8 cellular contexts compared by ENCODE assay signal in genomic region chr7:108003591-108003935, GRCh38. TPM values are rescaled to one million over a fixed set of nuclear protein-coding genes. Genes with fewer than 3 reads are reported as not detected.
DNase-seq lines count a peak whose midpoint lies in the region; ATAC-seq and TF ChIP-seq lines count a peak whose summit lies in the region.

No MANE protein-coding gene starts in this region.

- BruUV-seq in Calu3 (replicated peaks; lab: Mats Ljungman, UMichigan) = no TSS peak

- DNase-seq in Calu3 (no peak), foreskin fibroblast (no peak), progenitor cell of endocrine pancreas (ENCODE audit: low spot score, unreplicated experiment) (no peak), NCI-H345 (lab: John Stamatoyannopoulos, UW) (no peak), adrenal gland (no peak)
- DNase-seq in effector CD8-positive, alpha-beta T cell (lab: John Stamatoyannopoulos, UW) = no peak

- ATAC-seq in GM19035 (IDR thresholded peaks at IDR 0.05; ENCODE audit: unreplicated experiment) = no peak

- H3K27ac Mint-ChIP-seq in Calu3 (ENCODE audit: unreplicated experiment) = peak overlapping the region; percentile 86
- H3K27ac Mint-ChIP-seq in progenitor cell of endocrine pancreas = peak overlapping the region; percentile 90

- peak overlapping the region; percentile 95 for H3K27ac ChIP-seq in VCaP
- peak overlapping the region in 2 of 5 donors; percentile 72 to 86 for H3K27ac ChIP-seq in adrenal gland

- no peak for TF ChIP-seq POLR2A in adrenal gland (IDR thresholded peaks at IDR 0.05)

- peaks cover 8% of the 10 kb centered on the region for H3K27me3 ChIP-seq in adrenal gland

- H3K4me3 ChIP-seq in foreskin fibroblast (ENCODE audit: low read depth in 1 of 2, low read length in 2 of 2) (peak overlapping the region; percentile 91 to 92), adrenal gland (peak overlapping the region in 2 of 4 donors; percentile 75 to 84)

- TF ChIP-seq CTCF in Calu3 (IDR thresholded peaks at IDR 0.05; ENCODE audit: unreplicated experiment) (no peak), VCaP (conservative IDR thresholded peaks at IDR 0.05) (no peak), foreskin fibroblast (IDR thresholded peaks at IDR 0.05; ENCODE audit: low read depth, low read length) (no peak), progenitor cell of endocrine pancreas (IDR thresholded peaks at IDR 0.05; ENCODE audit: unreplicated experiment) (no peak), adrenal gland (IDR thresholded peaks at IDR 0.05) (no peak)

- 42 to 48% (median 47%) methylated on average over 15 of the region's 15 CpGs for WGBS in adrenal gland, 4 donors

- no peaks in the 10 kb centered on the region for H3K9me3 ChIP-seq in adrenal gland (replicated peaks in 1 of 3)

- H3K36me3 Mint-ChIP-seq in Calu3 (ENCODE audit: insufficient read depth, unreplicated experiment) = peaks cover 42% of the 10 kb centered on the region
- H3K36me3 Mint-ChIP-seq in progenitor cell of endocrine pancreas (ENCODE audit: insufficient read depth) = peaks cover 2% of the 10 kb centered on the region

- H3K4me1 Mint-ChIP-seq in Calu3 (ENCODE audit: low read depth, unreplicated experiment) = peaks cover 49% of the 10 kb centered on the region
- H3K4me1 Mint-ChIP-seq in progenitor cell of endocrine pancreas (ENCODE audit: low read depth) = peaks cover 47% of the 10 kb centered on the region

- peaks cover 0 to 27% of the 10 kb centered on the region in 2 donors for H3K4me1 ChIP-seq in adrenal gland (replicated peaks in 1 of 2)

- no peaks in the 10 kb centered on the region for H3K27me3 Mint-ChIP-seq in Calu3 (ENCODE audit: unreplicated experiment)
- H3K27me3 Mint-ChIP-seq in progenitor cell of endocrine pancreas = no peaks in the 10 kb centered on the region

- peak overlapping the region; percentile 90 for H3K4me3 Mint-ChIP-seq in Calu3 (ENCODE audit: low read depth, unreplicated experiment)
- peak overlapping the region; percentile 90 for H3K4me3 Mint-ChIP-seq in progenitor cell of endocrine pancreas (ENCODE audit: low read depth)

- intact Hi-C loops in Calu3 (cut with micrococcal nuclease; ENCODE audit: unreplicated experiment) = loop anchor here (5.0 kb wide), 1 partner anchor 94 kb away; no protein-coding TSS in a partner anchor
- intact Hi-C loops in adrenal gland (cut with DNase I) = loop anchor here in 1 of 2 donors (10.0 kb wide), 1 partner anchor 109 kb away; the partner anchor contains the start of gene DLD

- no peaks in the 10 kb centered on the region for H3K36me3 ChIP-seq in adrenal gland (replicated peaks in 1 of 2)

- CTCF ChIA-PET in Calu3 (lab: Charles Lee) = interaction anchor here (1.4 kb wide), 1 partner anchor 9 kb away, joined by 4 read pairs; no protein-coding TSS in a partner anchor

- H3K9me3 Mint-ChIP-seq in Calu3 (ENCODE audit: low read depth, unreplicated experiment) (peaks cover 2% of the 10 kb centered on the region), progenitor cell of endocrine pancreas (ENCODE audit: low read depth) (no peaks in the 10 kb centered on the region)

RNA-seq across cellular contexts. Expression of gene LAMB1, which starts 0.6 kb away (rescaled TPM):
- total RNA-seq in Calu3 (2022) (181 and 240 TPM in 2 replicates), progenitor cell of endocrine pancreas (275 and 307 TPM in 2 replicates), adrenal gland (100 to 1,000 TPM in 1 of 8 donors, 10 to 100 TPM in 7; 48.6 to 114 (median 85.6) TPM)
- polyA plus RNA-seq in adrenal gland = 100 to 1,000 TPM in 2 of 3 donors, 10 to 100 TPM in 1; 73.6 to 164 (median 144) TPM
